Comparison of ENCODE assay signal across 10 cellular contexts in genomic region chr1:113191579-113192076, GRCh38.
DNase-seq lines count a peak whose midpoint lies in the region; ATAC-seq and TF ChIP-seq lines count a peak whose summit lies in the region.
"Had no signal": no experiment of that assay in that cellular context is flagged by ENCODE, and none has a peak within 500 bp of the region (broad histone marks: within the 10 kb centered on the region; RNA-seq: fewer than 3 reads in every experiment).

No MANE protein-coding gene starts in this region.

- peaks cover 0 to 5% of the 10 kb centered on the region in 2 donors for H3K4me1 ChIP-seq in duodenal mucosa (ENCODE audit: control insufficient read depth in 1 of 2, insufficient read depth in 2 of 2, low read length in 2 of 2)

- peak overlapping the region in 1 of 2 donors; percentile 10 for H3K9ac ChIP-seq in duodenal mucosa (ENCODE audit: low read depth in 1 of 2, low read length in 2 of 2)
- H3K9ac ChIP-seq: BLaER1 had no signal

- no peak overlapping the region for H3K27ac ChIP-seq in duodenal mucosa (ENCODE audit: low read depth, low read length)
- H3K27ac ChIP-seq: BLaER1 had no signal

- ATAC-seq in GM19455 (IDR thresholded peaks at IDR 0.05; ENCODE audit: unreplicated experiment), result peak; percentile 70

- peak overlapping the region in 1 of 2 donors; percentile 36 for H3K4me3 Mint-ChIP-seq in CD14-positive monocyte
- no peak overlapping the region for H3K4me3 Mint-ChIP-seq in nephron progenitor cell

- TF ChIP-seq CTCF in CD14-positive monocyte (IDR thresholded peaks at IDR 0.05) (no peak), nephron progenitor cell (IDR thresholded peaks at IDR 0.05) (no peak)

- DNase-seq in CD14-positive monocyte (ENCODE audit: low spot score) (no peak), HT-29 (ENCODE audit: low spot score) (peak; percentile 74), NCI-H446 treated with DMSO at 0.1 percent for 48 hours (lab: John Stamatoyannopoulos, UW) (no peak), nephron progenitor cell (no peak), NCI-H1105 treated with DMSO at 0.1 percent for 48 hours (lab: John Stamatoyannopoulos, UW) (no peak), NCI-H2196 treated with DMSO at 0.1 percent for 48 hours (lab: John Stamatoyannopoulos, UW; ENCODE audit: unreplicated experiment) (no peak)

- H3K27ac Mint-ChIP-seq in CD14-positive monocyte, result peak overlapping the region in 5 of 7 donors; percentile 65 to 84 (median 73)
- H3K27ac Mint-ChIP-seq in nephron progenitor cell, result no peak overlapping the region
- H3K27ac Mint-ChIP-seq: progenitor cell of endocrine pancreas had no signal

- H3K9me3 Mint-ChIP-seq in CD14-positive monocyte (peaks cover 6 to 17% (median 12%) of the 10 kb centered on the region in 7 donors), nephron progenitor cell (peaks cover 15% of the 10 kb centered on the region)

- peaks cover 19% of the 10 kb centered on the region for H3K4me1 Mint-ChIP-seq in CD14-positive monocyte
- H3K4me1 Mint-ChIP-seq in nephron progenitor cell, result peaks cover 15% of the 10 kb centered on the region

- peak overlapping the region; percentile 8 to 41 for H3K4me3 ChIP-seq in duodenal mucosa (ENCODE audit: low read depth in 1 of 2, low read length in 2 of 2)
- H3K4me3 ChIP-seq: BLaER1 had no signal

- no peaks in the 10 kb centered on the region for H3K36me3 ChIP-seq in duodenal mucosa (ENCODE audit: control insufficient read depth in 1 of 2, insufficient read depth in 2 of 2, low read length in 2 of 2)
- H3K36me3 ChIP-seq: BLaER1 had no signal

- no peaks in the 10 kb centered on the region for H3K27me3 ChIP-seq in duodenal mucosa (ENCODE audit: control insufficient read depth in 1 of 2, insufficient read depth in 2 of 2, low read length in 2 of 2)
- H3K27me3 ChIP-seq: BLaER1 had no signal

- intact Hi-C loops in CD14-positive monocyte (cut with micrococcal nuclease), result no loop called here

- H3K9me3 ChIP-seq in duodenal mucosa (ENCODE audit: control insufficient read depth in 1 of 2, low read length in 2 of 2), result no peaks in the 10 kb centered on the region

- no peaks in the 10 kb centered on the region for H3K36me3 Mint-ChIP-seq in CD14-positive monocyte
- peaks cover 7% of the 10 kb centered on the region for H3K36me3 Mint-ChIP-seq in nephron progenitor cell (ENCODE audit: low read depth)

- peaks cover 0 to 6% (median 3%) of the 10 kb centered on the region in 3 donors for H3K27me3 Mint-ChIP-seq in CD14-positive monocyte (ENCODE audit: low read depth in 3 of 3)
- H3K27me3 Mint-ChIP-seq in nephron progenitor cell (ENCODE audit: low read depth, poor library complexity), result peaks cover 3% of the 10 kb centered on the region
- H3K27me3 Mint-ChIP-seq: progenitor cell of endocrine pancreas had no signal
